21 cellular contexts compared by ENCODE assay signal in genomic region chr21:28614816-28615215, GRCh38.
"Had no signal": no experiment of that assay in that cellular context is flagged by ENCODE, and none has a peak within 500 bp of the region (broad histone marks: within the 10 kb centered on the region; RNA-seq: fewer than 3 reads in every experiment).

No MANE protein-coding gene starts in this region.

- H3K4me3 ChIP-seq: body of pancreas, lower lobe of right lung, psoas muscle, right atrium auricular region, thoracic aorta had no signal

- ATAC-seq: activated CD8-positive, alpha-beta T cell treated with anti-CD3 and anti-CD28 coated beads, Interleukin-2, amount 10 ng/mL, durations not matched to agents 7 days and 5 days; activated T-helper 17 cell treated with anti-CD3 and anti-CD28 coated beads, Interleukin-2, amount 50 U/mL, for 72 hours; body of pancreas; lower lobe of right lung; psoas muscle had no signal

- H3K36me3 Mint-ChIP-seq: naive B cell, type B pancreatic cell had no signal

- H3K27ac Mint-ChIP-seq: activated CD4-positive, alpha-beta T cell treated with anti-CD3 and anti-CD28 coated beads, Interleukin-2, amount 10 ng/mL, durations not matched to agents 7 days and 5 days; activated CD8-positive, alpha-beta T cell treated with anti-CD3 and anti-CD28 coated beads, Interleukin-2, amount 10 ng/mL, durations not matched to agents 7 days and 5 days; activated naive CD8-positive, alpha-beta T cell treated with anti-CD3 and anti-CD28 coated beads for 36 hours; activated T-helper 17 cell treated with anti-CD3 and anti-CD28 coated beads, Interleukin-2, amount 50 U/mL, for 72 hours; naive B cell; type B pancreatic cell had no signal

- H3K27me3 Mint-ChIP-seq: activated CD4-positive, alpha-beta T cell treated with anti-CD3 and anti-CD28 coated beads, Interleukin-2, amount 10 ng/mL, durations not matched to agents 7 days and 5 days; activated naive CD8-positive, alpha-beta T cell treated with anti-CD3 and anti-CD28 coated beads for 36 hours; activated T-helper 17 cell treated with anti-CD3 and anti-CD28 coated beads, Interleukin-2, amount 50 U/mL, for 72 hours; naive B cell; type B pancreatic cell had no signal

- H3K9me3 Mint-ChIP-seq: activated T-helper 17 cell treated with anti-CD3 and anti-CD28 coated beads, Interleukin-2, amount 50 U/mL, for 72 hours; type B pancreatic cell had no signal

- H3K4me3 Mint-ChIP-seq: activated CD4-positive, alpha-beta T cell treated with anti-CD3 and anti-CD28 coated beads, Interleukin-2, amount 10 ng/mL, durations not matched to agents 7 days and 5 days; activated CD8-positive, alpha-beta T cell treated with anti-CD3 and anti-CD28 coated beads, Interleukin-2, amount 10 ng/mL, durations not matched to agents 7 days and 5 days; activated naive CD8-positive, alpha-beta T cell treated with anti-CD3 and anti-CD28 coated beads for 36 hours; activated T-helper 17 cell treated with anti-CD3 and anti-CD28 coated beads, Interleukin-2, amount 50 U/mL, for 72 hours; naive B cell; neural crest cell; type B pancreatic cell had no signal

- H3K36me3 ChIP-seq: lower lobe of right lung, right atrium auricular region, thoracic aorta had no signal

- H3K9me3 ChIP-seq: body of pancreas, lower lobe of right lung, psoas muscle, right atrium auricular region had no signal

- H3K27me3 ChIP-seq: body of pancreas, right atrium auricular region had no signal

- H3K27ac ChIP-seq: body of pancreas, epithelial cell of prostate, lower lobe of right lung, psoas muscle, right atrium auricular region, thoracic aorta, VCaP had no signal

- H3K4me1 ChIP-seq: body of pancreas, lower lobe of right lung, psoas muscle had no signal

- DNase-seq: activated CD4-positive, alpha-beta T cell treated with anti-CD3 and anti-CD28 coated beads, Interleukin-2, amount 10 ng/mL, durations not matched to agents 7 days and 5 days; activated CD4-positive, CD25-positive, alpha-beta regulatory T cell treated with anti-CD3 and anti-CD28 coated beads, Interleukin-2, amount 50 U/mL, for 72 hours; activated CD8-positive, alpha-beta T cell treated with anti-CD3 and anti-CD28 coated beads, Interleukin-2, amount 10 ng/mL, durations not matched to agents 7 days and 5 days; activated naive CD4-positive, alpha-beta T cell treated with Interleukin-2 at 50 U/mL for 16 hours; activated naive CD8-positive, alpha-beta T cell treated with anti-CD3 and anti-CD28 coated beads for 36 hours; amygdala; body of pancreas; kidney; lower lobe of right lung; naive B cell; psoas muscle; stimulated activated CD4-positive, alpha-beta T cell treated with anti-CD3 and anti-CD28 coated beads, Interleukin-4, amount 100 ng/mL, for 24 hours; stimulated activated naive CD4-positive, alpha-beta T cell treated with Interleukin-2 at 50 U/mL for 16 hours; SW 1271 had no signal

- H3K4me1 Mint-ChIP-seq: activated CD4-positive, alpha-beta T cell treated with anti-CD3 and anti-CD28 coated beads, Interleukin-2, amount 10 ng/mL, durations not matched to agents 7 days and 5 days; activated naive CD8-positive, alpha-beta T cell treated with anti-CD3 and anti-CD28 coated beads for 36 hours; activated T-helper 17 cell treated with anti-CD3 and anti-CD28 coated beads, Interleukin-2, amount 50 U/mL, for 72 hours; naive B cell had no signal
